In the genomic region with DNA sequence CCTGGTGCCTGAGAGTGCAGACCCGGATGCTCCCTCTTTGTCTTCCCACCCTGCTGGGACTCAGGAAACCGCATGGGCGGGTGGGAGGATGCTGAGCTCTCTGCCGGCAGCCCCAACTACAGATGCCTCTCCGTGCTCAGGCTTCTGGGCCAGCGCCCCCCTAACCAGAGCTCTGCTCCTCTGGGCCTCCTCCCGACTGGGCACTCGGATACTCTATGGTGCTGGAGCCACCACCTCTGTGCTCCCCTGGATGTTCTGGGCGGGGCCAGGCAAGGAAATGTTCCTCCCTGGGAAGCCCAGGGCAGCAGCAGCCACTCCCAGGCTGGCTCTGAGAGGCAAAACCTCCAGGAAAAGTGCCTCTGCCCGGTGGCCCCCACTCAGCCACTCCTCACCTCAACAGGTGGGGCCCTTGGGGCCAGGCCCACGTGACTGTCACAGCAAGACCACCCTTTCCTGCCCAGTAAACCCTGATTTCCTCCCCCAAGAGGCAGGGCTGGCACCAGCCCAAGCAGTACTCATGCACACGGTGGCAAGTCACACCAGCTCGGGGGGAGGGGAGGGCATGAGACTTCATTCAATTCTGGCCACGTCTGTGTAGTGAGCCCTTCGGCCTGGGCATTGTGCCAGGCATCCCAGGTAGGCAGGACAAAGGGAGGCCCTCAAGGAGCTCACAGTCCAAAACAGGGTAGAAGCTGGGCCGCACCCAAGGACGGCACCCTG, we compare ENCODE assay signal across 9 cellular contexts. TPM values are rescaled to one million over a fixed set of nuclear protein-coding genes. Genes with fewer than 3 reads are reported as not detected.
DNase-seq lines count a peak whose midpoint lies in the region; ATAC-seq, FAIRE-seq and TF ChIP-seq lines count a peak whose summit lies in the region.
"Had no signal": no experiment of that assay in that cellular context is flagged by ENCODE, and none has a peak within 500 bp of the region (broad histone marks: within the 10 kb centered on the region; RNA-seq: fewer than 3 reads in every experiment).

No MANE protein-coding gene starts in this region.

- H3K79me2 ChIP-seq in H1 (ENCODE audit: control insufficient read depth in 1 of 2, insufficient read depth in 2 of 2, low read length in 2 of 2), result no peaks in the 10 kb centered on the region

- H3K9ac ChIP-seq in BLaER1 treated with 17β-estradiol and CSF1 and Interleukin-3, amounts not matched to agents 10 nM and 100 nM, result peak overlapping the region in 8 of 11 experiments; percentile 32 to 65 (median 55); a peak in 14 of 22 replicates
- H3K9ac ChIP-seq in H1 (replicated peaks in 1 of 4; ENCODE audit: extremely low read depth in 1 of 4, low read depth in 3 of 4, low read length in 3 of 4), result no peak overlapping the region

- TF ChIP-seq POLR2A in H1 (IDR thresholded peaks at IDR 0.05; ENCODE audit: control extremely low read depth in 1 of 2, low read depth in 2 of 2, low read length in 2 of 2), result no peak

- H4K91ac ChIP-seq in H1 (replicated peaks; ENCODE audit: insufficient read length, low read length), result no peak overlapping the region

- H3K4me1 ChIP-seq in A673 (ENCODE audit: insufficient read depth, low read length, poor library complexity, severe bottlenecking) (peaks cover 36% of the 10 kb centered on the region), H1 (replicated peaks in 1 of 4; ENCODE audit: control insufficient read depth in 3 of 4, insufficient read depth in 4 of 4, low read length in 3 of 4) (peaks cover 2 to 21% (median 10%) of the 10 kb centered on the region in 4 experiments; a peak in 6 of 7 replicates), tibial artery (peaks cover 0 to 11% (median 3%) of the 10 kb centered on the region in 4 donors), aorta (ENCODE audit: control insufficient read depth in 1 of 2, insufficient read depth in 2 of 2, low read length in 2 of 2) (no peaks in the 10 kb centered on the region)
- peaks cover 48 to 92% (median 79%) of the 10 kb centered on the region in 10 experiments for H3K4me1 ChIP-seq in BLaER1 treated with 17β-estradiol and CSF1 and Interleukin-3, amounts not matched to agents 10 nM and 100 nM
- H3K4me1 ChIP-seq: ascending aorta had no signal

- no peak for TF ChIP-seq RAD21 in H1 (IDR thresholded peaks at IDR 0.05 in 1 of 2, conservative IDR thresholded peaks at IDR 0.05 in 1 of 2; ENCODE audit: low read depth in 2 of 2, low read length in 2 of 2)

- no peak overlapping the region for H3K23ac ChIP-seq in H1 (ENCODE audit: insufficient read length)

- no peaks in the 10 kb centered on the region for H3K36me3 Mint-ChIP-seq in nephron progenitor cell (ENCODE audit: low read depth)

- H3K4me3 ChIP-seq in A673 (ENCODE audit: low read depth, low read length, poor library complexity, severe bottlenecking) (no peak overlapping the region), H1 (ENCODE audit: extremely low read depth in 1 of 4, insufficient read depth in 2 of 4, low read depth in 3 of 4, low read length in 4 of 4) (no peak overlapping the region), tibial artery (no peak overlapping the region), aorta (ENCODE audit: low read length in 2 of 2) (no peak overlapping the region)
- peak overlapping the region in 5 of 10 experiments; percentile 6 to 43 (median 36); a peak in 7 of 20 replicates for H3K4me3 ChIP-seq in BLaER1 treated with 17β-estradiol and CSF1 and Interleukin-3, amounts not matched to agents 10 nM and 100 nM
- H3K4me3 ChIP-seq: ascending aorta had no signal

- no peak overlapping the region for H4K5ac ChIP-seq in H1 (ENCODE audit: insufficient read length, low read depth, low read length)

- no peak for ATAC-seq in aorta (ENCODE audit: low FRiP score)

- DNase-seq in A673 (ENCODE audit: low spot score), result peak; percentile 88
- DNase-seq in NCI-H2171 (lab: John Stamatoyannopoulos, UW), result peak; percentile 40
- no peak for DNase-seq in H1 (ENCODE audit: low read depth in 1 of 2, low spot score in 2 of 2)
- no peak for DNase-seq in tibial artery
- DNase-seq in aorta, result no peak
- no peak for DNase-seq in nephron progenitor cell
- DNase-seq: posterior cingulate gyrus had no signal

- intact Hi-C loops in A673 (cut with micrococcal nuclease; ENCODE audit: unreplicated experiment) (no loop called here), tibial artery (cut with DNase I; ENCODE audit: low total_unique reads) (no loop called here), aorta (cut with DNase I) (loop anchor here in 1 of 2 donors (10.0 kb wide), 1 partner anchor 100 kb away; no protein-coding TSS in a partner anchor)

- peak overlapping the region; percentile 46; the same call in 1 of the 2 replicates for H2BK15ac ChIP-seq in H1 (ENCODE audit: low read length)

- POLR2A ChIA-PET in A673 (lab: Charles Lee; ENCODE audit: low non-redundant PET), result interaction anchor here (0.6 kb wide), 1 partner anchor 18 kb away, joined by 3 read pairs; no protein-coding TSS in a partner anchor
- POLR2A ChIA-PET in H1 (lab: Charles Lee; ENCODE audit: partially characterized antibody), result no interaction called here

- H3K9me3 ChIP-seq in A673 (ENCODE audit: low read depth, low read length, poor library complexity, severe bottlenecking), result no peaks in the 10 kb centered on the region
- H3K9me3 ChIP-seq in BLaER1 treated with 17β-estradiol and CSF1 and Interleukin-3, amounts not matched to agents 10 nM and 100 nM (replicated peaks in 1 of 11), result no peaks in the 10 kb centered on the region
- no peaks in the 10 kb centered on the region for H3K9me3 ChIP-seq in H1 (ENCODE audit: insufficient read depth in 2 of 2, low read depth in 1 of 2, low read length in 1 of 2)
- no peaks in the 10 kb centered on the region for H3K9me3 ChIP-seq in tibial artery
- H3K9me3 ChIP-seq in aorta (ENCODE audit: control insufficient read depth, low read length), result no peaks in the 10 kb centered on the region
- H3K9me3 ChIP-seq: ascending aorta had no signal

- no peak overlapping the region; the same call in 1 of the 2 replicates for H4K8ac ChIP-seq in H1 (ENCODE audit: extremely low read depth, insufficient read depth, low read length)

- no peaks in the 10 kb centered on the region for H3K27me3 ChIP-seq in A673 (replicated peaks; ENCODE audit: insufficient read depth, low read depth, low read length, poor library complexity)
- H3K27me3 ChIP-seq in BLaER1 treated with 17β-estradiol and CSF1 and Interleukin-3, amounts not matched to agents 10 nM and 100 nM, result 0 out of 22 replicates have a peak, but pooled peaks cover 0 to 6% (median 0%) of the 10 kb centered on the region in 11 experiments
- no peaks in the 10 kb centered on the region for H3K27me3 ChIP-seq in H1 (replicated peaks in 1 of 4; ENCODE audit: control insufficient read depth in 3 of 4, extremely low read depth in 1 of 4, insufficient read depth in 3 of 4, low read length in 3 of 4)
- H3K27me3 ChIP-seq in tibial artery, result peaks cover 0 to 14% of the 10 kb centered on the region in 2 donors
- H3K27me3 ChIP-seq in aorta (ENCODE audit: control insufficient read depth in 1 of 2, insufficient read depth in 2 of 2, low read length in 1 of 2), result no peaks in the 10 kb centered on the region
- H3K27me3 ChIP-seq: ascending aorta had no signal

- no peak overlapping the region for H3K18ac ChIP-seq in H1 (ENCODE audit: extremely low read depth, low read length)

- peak overlapping the region; percentile 63; the same call in 1 of the 2 replicates for H2BK12ac ChIP-seq in H1 (ENCODE audit: low read depth, low read length)

- no peak for TF ChIP-seq EP300 in H1 (IDR thresholded peaks at IDR 0.05; ENCODE audit: borderline replicate concordance in 1 of 2, low read depth in 2 of 2, low read length in 2 of 2)

- no peak overlapping the region for H3K27ac Mint-ChIP-seq in nephron progenitor cell

- peaks cover 0 to 56% (median 26%) of the 10 kb centered on the region in 11 experiments; a peak in 12 of 22 replicates for H4K20me1 ChIP-seq in BLaER1 treated with 17β-estradiol and CSF1 and Interleukin-3, amounts not matched to agents 10 nM and 100 nM
- peaks cover 5 to 19% of the 10 kb centered on the region in 2 experiments for H4K20me1 ChIP-seq in H1 (replicated peaks in 1 of 2; ENCODE audit: control insufficient read depth in 1 of 2, insufficient read depth in 2 of 2, low read length in 2 of 2)

- H3K36me3 ChIP-seq in A673 (ENCODE audit: insufficient read depth, low read length, poor library complexity, severe bottlenecking), result no peaks in the 10 kb centered on the region
- no peaks in the 10 kb centered on the region for H3K36me3 ChIP-seq in BLaER1 treated with 17β-estradiol and CSF1 and Interleukin-3, amounts not matched to agents 10 nM and 100 nM
- no peaks in the 10 kb centered on the region for H3K36me3 ChIP-seq in H1 (ENCODE audit: control insufficient read depth in 2 of 4, insufficient read depth in 4 of 4, low read length in 3 of 4)
- H3K36me3 ChIP-seq in tibial artery, result no peaks in the 10 kb centered on the region
- no peaks in the 10 kb centered on the region for H3K36me3 ChIP-seq in aorta (ENCODE audit: control insufficient read depth in 1 of 2, insufficient read depth in 2 of 2, low read length in 1 of 2)
- H3K36me3 ChIP-seq: ascending aorta had no signal

- WGBS in H1 (ENCODE audit: extremely low coverage in 1 of 2, insufficient coverage in 1 of 2, insufficient read length in 1 of 2, insufficient replicate concordance in 2 of 2, low coverage in 1 of 2, low lambda C conversion rate in 2 of 2, missing lambda C conversion rate in 1 of 2), 2 experiments, result 72% methylated on average over 17 of the region's 17 CpGs; no CpG with 5 or more reads in 1 of the 2 experiments
- WGBS in aorta, 2 donors, result 49 to 53% methylated on average over 16 to 17 of the region's 17 CpGs

- H3K27ac ChIP-seq in A673 (ENCODE audit: low read depth, low read length, poor library complexity, severe bottlenecking), result peak overlapping the region; percentile 47
- peak overlapping the region in 8 of 11 experiments; percentile 13 to 59 (median 44); a peak in 13 of 22 replicates for H3K27ac ChIP-seq in BLaER1 treated with 17β-estradiol and CSF1 and Interleukin-3, amounts not matched to agents 10 nM and 100 nM
- H3K27ac ChIP-seq in H1 (ENCODE audit: low read depth, low read length), result no peak overlapping the region
- no peak overlapping the region for H3K27ac ChIP-seq in tibial artery
- H3K27ac ChIP-seq in aorta (ENCODE audit: low read depth in 1 of 2, low read length in 2 of 2), result no peak overlapping the region
- H3K27ac ChIP-seq: ascending aorta had no signal

- TF ChIP-seq CTCF in A673 (conservative IDR thresholded peaks at IDR 0.05; ENCODE audit: low read depth, low read length), result no peak
- TF ChIP-seq CTCF in H1 (IDR thresholded peaks at IDR 0.05; ENCODE audit: control extremely low read depth in 1 of 3, insufficient read depth in 1 of 3, low read depth in 1 of 3, low read length in 3 of 3), result no peak
- TF ChIP-seq CTCF in tibial artery (IDR thresholded peaks at IDR 0.05), result no peak
- no peak for TF ChIP-seq CTCF in nephron progenitor cell (IDR thresholded peaks at IDR 0.05)

- peaks cover 5% of the 10 kb centered on the region for H3K79me1 ChIP-seq in H1 (ENCODE audit: low read depth, low read length)

- no peak overlapping the region for H3K14ac ChIP-seq in H1 (ENCODE audit: insufficient read length)

- FAIRE-seq in H1 (lab: Jason Lieb, UNC), result no peak

- no TSS peak for BruUV-seq in A673 (replicated peaks; lab: Mats Ljungman, UMichigan)

- H3K4me2 ChIP-seq in BLaER1 treated with 17β-estradiol and CSF1 and Interleukin-3, amounts not matched to agents 10 nM and 100 nM, result peak overlapping the region; percentile 68 to 96 (median 91)
- H3K4me2 ChIP-seq in H1 (ENCODE audit: insufficient read depth in 1 of 2, low read depth in 2 of 2, low read length in 2 of 2), result no peak overlapping the region

- no peak overlapping the region for H2BK20ac ChIP-seq in H1 (ENCODE audit: low read length)

- H3K23me2 ChIP-seq in H1 (ENCODE audit: low read depth, low read length), result peaks cover 6% of the 10 kb centered on the region; the same call in 1 of the 2 replicates

- 0 out of 2 replicates have a peak overlapping the region, but pooled peaks have one; percentile 65 for H2AK5ac ChIP-seq in H1 (ENCODE audit: low read depth, low read length)

- H3K4me3 Mint-ChIP-seq in nephron progenitor cell, result no peak overlapping the region

- no peak overlapping the region for H3K4ac ChIP-seq in H1 (replicated peaks; ENCODE audit: insufficient read length, low read depth, low read length)

- CTCF ChIA-PET in A673 (lab: Charles Lee), result no interaction called here
- CTCF ChIA-PET in H1 (lab: Charles Lee; ENCODE audit: partially characterized antibody), result interaction anchor here (1.1 to 1.2 kb wide), 3 partner anchors 11 to 49 kb away, joined by 3 read pairs; no protein-coding TSS in a partner anchor

- no peak overlapping the region for H2AFZ ChIP-seq in H1 (ENCODE audit: low read length)

- H2BK5ac ChIP-seq in H1 (ENCODE audit: low read depth, low read length), result no peak overlapping the region; the same call in 1 of the 2 replicates

- no peak overlapping the region for H3K56ac ChIP-seq in H1 (replicated peaks; ENCODE audit: insufficient read length, low read depth, low read length)

- no peaks in the 10 kb centered on the region for H3K9me3 Mint-ChIP-seq in nephron progenitor cell

- H3K4me1 Mint-ChIP-seq in nephron progenitor cell, result peaks cover 50% of the 10 kb centered on the region

- peaks cover 39% of the 10 kb centered on the region for H3K27me3 Mint-ChIP-seq in nephron progenitor cell (ENCODE audit: low read depth, poor library complexity)

- H2BK120ac ChIP-seq in H1 (replicated peaks; ENCODE audit: low read depth, low read length), result no peak overlapping the region

RNA-seq across cellular contexts. Expression of a gene that starts 54.7 kb away (rescaled TPM):
- total RNA-seq in A673 (2021) (69.3 and 77.8 TPM in 2 replicates), aorta (10 to 100 TPM; 29.9 to 42.9 TPM)
- 79.8 and 80.4 TPM in 2 replicates for total RNA-seq in H1 (2021; fragmentation: NEBNext Ultra II Directional; extraction: Animal tissue kit (Norgen Biotek cat#: 25700))
- polyA plus RNA-seq in H1 (2011; rRNA removed) (22.0 and 23.3 TPM in 2 replicates), aorta (1 to 10 TPM; 6.1 to 6.9 TPM)
- polyA plus RNA-seq in H1 (2011; cell fraction: cytosol; rRNA removed), result 30.3 TPM
- polyA plus RNA-seq in H1 (2011; cell fraction: nucleus; rRNA removed), result 38.0 TPM
- polyA plus RNA-seq in H1 (2012, experiment 1 of 2), result 32.2 to 35.2 TPM (median 33.5 TPM) in 4 replicates
- polyA plus RNA-seq in H1 (2012, experiment 2 of 2), result 6.0 TPM
- 23.5 TPM for polyA plus RNA-seq in H1 (2013, experiment 1 of 2)
- 22.7 TPM for polyA plus RNA-seq in H1 (2013, experiment 2 of 2)
- polyA minus RNA-seq in H1 (2011; rRNA and poly(A)+ RNA removed), result 101 TPM in 2 replicates
- 35.6 TPM for polyA minus RNA-seq in H1 (2011; cell fraction: cytosol; rRNA and poly(A)+ RNA removed)
- polyA minus RNA-seq in H1 (2011; cell fraction: nucleus; rRNA and poly(A)+ RNA removed), result 74.0 TPM

Comparison
In these comparisons a context has a peak if more than half of its experiments do, and no peak if none do; other contexts are left out.
1. DNase-seq: peak in A673 (single experiment) and NCI-H2171 (single experiment); none in H1 (0 of 2), tibial artery (0 of 2), aorta (0 of 2) and nephron progenitor cell (single experiment).
2. H3K27ac ChIP-seq: peak in A673 (single experiment) and BLaER1 treated with 17β-estradiol and CSF1 and Interleukin-3, amounts not matched to agents 10 nM and 100 nM (8 of 11); none in H1 (single experiment), tibial artery (0 of 2) and aorta (0 of 2).
3. H3K4me2 ChIP-seq: peak in BLaER1 treated with 17β-estradiol and CSF1 and Interleukin-3, amounts not matched to agents 10 nM and 100 nM (11 of 11); none in H1 (0 of 2).
4. H3K9ac ChIP-seq: peak in BLaER1 treated with 17β-estradiol and CSF1 and Interleukin-3, amounts not matched to agents 10 nM and 100 nM (8 of 11); none in H1 (0 of 4).